Comparison of ENCODE assay signal across 8 cellular contexts in the genomic region with DNA sequence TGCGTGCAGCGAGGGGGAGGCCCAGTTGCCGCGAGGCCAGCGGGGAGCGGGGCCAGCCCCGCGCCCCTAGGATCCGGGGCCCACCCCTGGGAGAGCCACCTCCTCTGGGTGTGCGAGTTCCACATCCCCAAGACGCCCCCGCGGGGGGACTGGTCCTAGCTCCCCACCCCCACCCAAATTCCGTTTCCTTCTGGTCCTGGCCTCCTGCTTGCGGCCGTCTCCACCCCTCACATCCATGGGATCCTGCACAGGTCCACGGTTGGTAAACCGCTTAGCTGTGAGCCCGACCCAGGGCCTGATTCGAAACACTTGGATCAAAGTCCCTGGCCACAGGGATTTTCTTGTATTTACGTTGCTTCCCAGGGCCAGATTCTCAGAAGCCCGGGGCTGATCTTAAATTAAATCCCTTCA. TPM values are rescaled to one million over a fixed set of nuclear protein-coding genes. Genes with fewer than 3 reads are reported as not detected.
DNase-seq lines count a peak whose midpoint lies in the region; ATAC-seq and TF ChIP-seq lines count a peak whose summit lies in the region.

No MANE protein-coding gene starts in this region.

- H3K27me3 ChIP-seq in HUES64 (ENCODE audit: insufficient read depth, low read length) = peaks cover 3% of the 10 kb centered on the region; the same call in 1 of the 2 replicates

- no peak for TF ChIP-seq CTCF in astrocyte of the spinal cord (IDR thresholded peaks at IDR 0.05; ENCODE audit: low read depth, low read length)

- peak; percentile 45 for DNase-seq in astrocyte of the spinal cord (ENCODE audit: low read depth, low spot score)
- peak; percentile 39 for DNase-seq in iris pigment epithelial cell (ENCODE audit: low read depth)
- no peak for DNase-seq in stimulated activated effector memory CD8-positive, alpha-beta T cell treated with anti-CD3 and anti-CD28 coated beads, Interleukin-12 subunit alpha, Interleukin-12 subunit beta, amount 100 ng/mL, for 72 hours (ENCODE audit: low spot score in 2 of 2)
- no peak for DNase-seq in NCI-H1417 (lab: John Stamatoyannopoulos, UW)
- DNase-seq in SIG-M5 treated with dmso at 0.1 percent for 504 hours (lab: John Stamatoyannopoulos, UW; ENCODE audit: unreplicated experiment) = no peak

- in situ Hi-C loops in astrocyte of the spinal cord (cut with HindIII; ENCODE audit: low sequenced_read_pairs) = no loop called here

- no peaks in the 10 kb centered on the region for H3K36me3 ChIP-seq in HUES64 (ENCODE audit: insufficient read depth, low read length)

- peak overlapping the region; percentile 48 for H3K9ac ChIP-seq in HUES64 (ENCODE audit: low read depth, low read length)

- peaks cover 9% of the 10 kb centered on the region for H3K36me3 Mint-ChIP-seq in stimulated activated effector memory CD8-positive, alpha-beta T cell treated with anti-CD3 and anti-CD28 coated beads, Interleukin-12 subunit alpha, Interleukin-12 subunit beta, amount 100 ng/mL, for 72 hours

- WGBS in HUES64 = under 1% methylated on average over 22 of the region's 22 CpGs

- H3K9me3 Mint-ChIP-seq in stimulated activated effector memory CD8-positive, alpha-beta T cell treated with anti-CD3 and anti-CD28 coated beads, Interleukin-12 subunit alpha, Interleukin-12 subunit beta, amount 100 ng/mL, for 72 hours = peaks cover 4% of the 10 kb centered on the region

- peak overlapping the region; percentile 67 for H3K4me3 Mint-ChIP-seq in stimulated activated effector memory CD8-positive, alpha-beta T cell treated with anti-CD3 and anti-CD28 coated beads, Interleukin-12 subunit alpha, Interleukin-12 subunit beta, amount 100 ng/mL, for 72 hours

- ATAC-seq in stimulated activated effector memory CD8-positive, alpha-beta T cell treated with anti-CD3 and anti-CD28 coated beads, Interleukin-12 subunit alpha, Interleukin-12 subunit beta, amount 100 ng/mL, for 72 hours = no peak
- no peak for ATAC-seq in GM21528 (IDR thresholded peaks at IDR 0.05; ENCODE audit: low FRiP score, unreplicated experiment)
- no peak for ATAC-seq in activated CD4-positive, CD25-positive, alpha-beta regulatory T cell treated with anti-CD3 and anti-CD28 coated beads, Interleukin-2, amount 50 U/mL, for 24 hours

- H3K4me1 ChIP-seq in HUES64 (ENCODE audit: insufficient read depth, low read length) = peaks cover 13% of the 10 kb centered on the region

- H3K4me3 ChIP-seq in HUES64 (ENCODE audit: low read length) (peak overlapping the region; percentile 81), astrocyte of the spinal cord (ENCODE audit: low read depth, low read length) (peak overlapping the region; percentile 61)

- peak overlapping the region; percentile 40 for H3K27ac Mint-ChIP-seq in stimulated activated effector memory CD8-positive, alpha-beta T cell treated with anti-CD3 and anti-CD28 coated beads, Interleukin-12 subunit alpha, Interleukin-12 subunit beta, amount 100 ng/mL, for 72 hours

- H3K9me3 ChIP-seq in HUES64 (ENCODE audit: insufficient read depth, low read depth, low read length) = peaks cover 12% of the 10 kb centered on the region

- H3K27ac ChIP-seq in HUES64 (ENCODE audit: low read depth, low read length) = peak overlapping the region; percentile 58; the same call in 1 of the 2 replicates

- H3K4me1 Mint-ChIP-seq in stimulated activated effector memory CD8-positive, alpha-beta T cell treated with anti-CD3 and anti-CD28 coated beads, Interleukin-12 subunit alpha, Interleukin-12 subunit beta, amount 100 ng/mL, for 72 hours = peaks cover 34% of the 10 kb centered on the region

RNA-seq across cellular contexts. Expression of a gene that starts 0.3 kb away (rescaled TPM):
- 10.7 TPM for polyA plus RNA-seq in HUES64 (2013, experiment 1 of 2)
- 14.5 TPM for polyA plus RNA-seq in HUES64 (2013, experiment 2 of 2)

RNA-seq across cellular contexts. Expression of a gene that starts 45.1 kb away (rescaled TPM):
- 67.7 TPM for polyA plus RNA-seq in HUES64 (2013, experiment 1 of 2)
- 49.6 TPM for polyA plus RNA-seq in HUES64 (2013, experiment 2 of 2)

RNA-seq across cellular contexts. Expression of a gene that starts 45.3 kb away (rescaled TPM):
- polyA plus RNA-seq in HUES64 (2013, experiment 1 of 2) = 51.8 TPM
- 52.6 TPM for polyA plus RNA-seq in HUES64 (2013, experiment 2 of 2)

RNA-seq across cellular contexts. Expression of a gene that starts 56.5 kb away (rescaled TPM):
- 3.6 TPM for polyA plus RNA-seq in HUES64 (2013, experiment 1 of 2)
- polyA plus RNA-seq in HUES64 (2013, experiment 2 of 2) = 5.3 TPM

Comparison
In these comparisons a context has a peak if more than half of its experiments do, and no peak if none do; other contexts are left out.
1. DNase-seq: peak in astrocyte of the spinal cord (single experiment) and iris pigment epithelial cell (single experiment); none in stimulated activated effector memory CD8-positive, alpha-beta T cell treated with anti-CD3 and anti-CD28 coated beads, Interleukin-12 subunit alpha, Interleukin-12 subunit beta, amount 100 ng/mL, for 72 hours (0 of 2), NCI-H1417 (0 of 3) and SIG-M5 treated with dmso at 0.1 percent for 504 hours (single experiment).